ENCODE assay signal across 23 cellular contexts in genomic region chr3:143510601-143511000, GRCh38.
"Had no signal": no experiment of that assay in that cellular context is flagged by ENCODE, and none has a peak within 500 bp of the region (broad histone marks: within the 10 kb centered on the region; RNA-seq: fewer than 3 reads in every experiment).

No MANE protein-coding gene starts in this region.

- H3K9ac ChIP-seq: KMS-11 had no signal

- H3K36me3 ChIP-seq: SJSA1 had no signal

- H3K9me3 ChIP-seq: SJSA1 had no signal

- H3K4me1 ChIP-seq: SJSA1 had no signal

- DNase-seq: MV-4-11, NCI-H1048, NCI-H1105, NCI-H1417, NCI-H1436 treated with DMSO at 0.1 percent for 48 hours, NCI-H1694, NCI-H187 treated with DMSO at 0.1 percent for 48 hours, NCI-H2029 treated with DMSO at 0.1 percent for 48 hours, NCI-H2171 treated with DMSO at 0.1 percent for 48 hours, NCI-H345, NCI-H446 treated with DMSO at 0.1 percent for 48 hours, NCI-H510A treated with DMSO at 0.1 percent for 48 hours, NCI-H526, NCI-H748 treated with DMSO at 0.1 percent for 48 hours, Right ventricle myocardium superior, RPMI8226, SIG-M5 had no signal

- H3K4me3 Mint-ChIP-seq: IgD-negative memory B cell had no signal

- H3K27me3 Mint-ChIP-seq: IgD-negative memory B cell had no signal

- H3K4me3 ChIP-seq: K562, SJSA1, SK-N-MC had no signal

- H3K27ac Mint-ChIP-seq: IgD-negative memory B cell had no signal

- H3K4me2 ChIP-seq: KMS-11 had no signal

- H3K27ac ChIP-seq: HL-60, KMS-11, SJSA1, SK-N-MC had no signal
